In the genomic region with DNA sequence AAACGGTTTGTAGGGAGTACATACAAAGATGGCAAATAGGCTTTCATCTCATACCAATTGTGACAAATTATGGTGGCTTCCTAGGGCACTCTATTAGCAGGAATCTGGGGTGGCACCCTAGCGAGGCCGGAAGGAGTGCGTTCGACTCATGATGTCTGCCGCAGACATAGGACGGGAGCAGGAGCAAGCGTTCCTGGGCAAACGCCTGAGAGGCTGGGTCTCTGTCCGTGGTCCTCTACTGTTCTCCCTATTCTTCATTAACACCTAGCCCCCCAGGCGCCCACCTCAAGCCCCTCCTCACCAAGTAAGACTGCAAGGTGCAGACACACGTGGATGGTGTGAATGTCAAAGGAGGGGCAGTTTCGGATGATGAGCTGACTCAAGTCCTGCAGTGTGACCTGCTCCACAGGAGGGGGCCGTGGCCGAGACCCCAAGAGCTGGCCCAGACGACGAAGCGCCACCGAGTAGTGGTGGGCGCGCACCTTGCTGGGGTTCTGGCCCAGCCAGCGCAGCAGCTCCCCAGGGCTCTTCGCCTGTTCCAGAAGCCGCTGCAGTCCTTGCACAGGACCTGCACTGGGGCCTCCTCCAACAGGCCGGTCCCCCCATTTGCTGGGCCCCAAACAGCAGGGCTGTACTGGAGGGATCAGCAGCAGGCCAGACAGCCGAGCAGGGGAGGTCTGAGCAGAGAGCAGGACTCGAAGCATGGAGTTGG, we compare ENCODE assay signal across 1 cellular context.
A peak's percentile ranks its signal among the peaks of the same experiment; 100 is the strongest.
TF ChIP-seq lines count a peak whose summit lies in the region.

No MANE protein-coding gene starts in this region.

TF ChIP-seq in HepG2, 621 proteins besides CTCF, POLR2A, EP300 and RAD21:
- TF ChIP-seq, protein P1, sequence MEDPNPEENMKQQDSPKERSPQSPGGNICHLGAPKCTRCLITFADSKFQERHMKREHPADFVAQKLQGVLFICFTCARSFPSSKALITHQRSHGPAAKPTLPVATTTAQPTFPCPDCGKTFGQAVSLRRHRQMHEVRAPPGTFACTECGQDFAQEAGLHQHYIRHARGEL (CRISPR knock-in tag; IDR thresholded peaks at IDR 0.05): 0 out of 2 replicates have a peak, but pooled peaks have one; percentile 24
- 0 out of 2 replicates have a peak, but pooled peaks have one; percentile 3 for TF ChIP-seq ATF7-NPFF (CRISPR knock-in tag; IDR thresholded peaks at IDR 0.05; ENCODE audit: low read depth)
- no peak for TF ChIP-seq RCOR2 (CRISPR knock-in tag; IDR thresholded peaks at IDR 0.05)
- TF ChIP-seq, protein P2, sequence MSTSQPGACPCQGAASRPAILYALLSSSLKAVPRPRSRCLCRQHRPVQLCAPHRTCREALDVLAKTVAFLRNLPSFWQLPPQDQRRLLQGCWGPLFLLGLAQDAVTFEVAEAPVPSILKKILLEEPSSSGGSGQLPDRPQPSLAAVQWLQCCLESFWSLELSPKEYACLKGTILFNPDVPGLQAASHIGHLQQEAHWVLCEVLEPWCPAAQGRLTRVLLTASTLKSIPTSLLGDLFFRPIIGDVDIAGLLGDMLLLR (CRISPR knock-in tag; IDR thresholded peaks at IDR 0.05): 0 out of 2 replicates have a peak, but pooled peaks have one; percentile 33
- TF ChIP-seq, protein P3, sequence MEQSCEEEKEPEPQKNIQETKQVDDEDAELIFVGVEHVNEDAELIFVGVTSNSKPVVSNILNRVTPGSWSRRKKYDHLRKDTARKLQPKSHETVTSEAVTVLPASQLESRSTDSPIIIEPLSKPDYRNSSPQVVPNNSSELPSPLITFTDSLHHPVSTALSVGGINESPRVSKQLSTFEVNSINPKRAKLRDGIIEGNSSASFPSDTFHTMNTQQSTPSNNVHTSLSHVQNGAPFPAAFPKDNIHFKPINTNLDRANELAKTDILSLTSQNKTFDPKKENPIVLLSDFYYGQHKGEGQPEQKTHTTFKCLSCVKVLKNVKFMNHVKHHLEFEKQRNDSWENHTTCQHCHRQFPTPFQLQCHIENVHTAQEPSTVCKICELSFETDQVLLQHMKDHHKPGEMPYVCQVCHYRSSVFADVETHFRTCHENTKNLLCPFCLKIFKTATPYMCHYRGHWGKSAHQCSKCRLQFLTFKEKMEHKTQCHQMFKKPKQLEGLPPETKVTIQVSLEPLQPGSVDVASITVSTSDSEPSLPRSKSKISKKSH (CRISPR knock-in tag; IDR thresholded peaks at IDR 0.05; ENCODE audit: borderline replicate concordance): peak; percentile 14; the same call in 1 of the 2 replicates
- TF ChIP-seq, protein P4, sequence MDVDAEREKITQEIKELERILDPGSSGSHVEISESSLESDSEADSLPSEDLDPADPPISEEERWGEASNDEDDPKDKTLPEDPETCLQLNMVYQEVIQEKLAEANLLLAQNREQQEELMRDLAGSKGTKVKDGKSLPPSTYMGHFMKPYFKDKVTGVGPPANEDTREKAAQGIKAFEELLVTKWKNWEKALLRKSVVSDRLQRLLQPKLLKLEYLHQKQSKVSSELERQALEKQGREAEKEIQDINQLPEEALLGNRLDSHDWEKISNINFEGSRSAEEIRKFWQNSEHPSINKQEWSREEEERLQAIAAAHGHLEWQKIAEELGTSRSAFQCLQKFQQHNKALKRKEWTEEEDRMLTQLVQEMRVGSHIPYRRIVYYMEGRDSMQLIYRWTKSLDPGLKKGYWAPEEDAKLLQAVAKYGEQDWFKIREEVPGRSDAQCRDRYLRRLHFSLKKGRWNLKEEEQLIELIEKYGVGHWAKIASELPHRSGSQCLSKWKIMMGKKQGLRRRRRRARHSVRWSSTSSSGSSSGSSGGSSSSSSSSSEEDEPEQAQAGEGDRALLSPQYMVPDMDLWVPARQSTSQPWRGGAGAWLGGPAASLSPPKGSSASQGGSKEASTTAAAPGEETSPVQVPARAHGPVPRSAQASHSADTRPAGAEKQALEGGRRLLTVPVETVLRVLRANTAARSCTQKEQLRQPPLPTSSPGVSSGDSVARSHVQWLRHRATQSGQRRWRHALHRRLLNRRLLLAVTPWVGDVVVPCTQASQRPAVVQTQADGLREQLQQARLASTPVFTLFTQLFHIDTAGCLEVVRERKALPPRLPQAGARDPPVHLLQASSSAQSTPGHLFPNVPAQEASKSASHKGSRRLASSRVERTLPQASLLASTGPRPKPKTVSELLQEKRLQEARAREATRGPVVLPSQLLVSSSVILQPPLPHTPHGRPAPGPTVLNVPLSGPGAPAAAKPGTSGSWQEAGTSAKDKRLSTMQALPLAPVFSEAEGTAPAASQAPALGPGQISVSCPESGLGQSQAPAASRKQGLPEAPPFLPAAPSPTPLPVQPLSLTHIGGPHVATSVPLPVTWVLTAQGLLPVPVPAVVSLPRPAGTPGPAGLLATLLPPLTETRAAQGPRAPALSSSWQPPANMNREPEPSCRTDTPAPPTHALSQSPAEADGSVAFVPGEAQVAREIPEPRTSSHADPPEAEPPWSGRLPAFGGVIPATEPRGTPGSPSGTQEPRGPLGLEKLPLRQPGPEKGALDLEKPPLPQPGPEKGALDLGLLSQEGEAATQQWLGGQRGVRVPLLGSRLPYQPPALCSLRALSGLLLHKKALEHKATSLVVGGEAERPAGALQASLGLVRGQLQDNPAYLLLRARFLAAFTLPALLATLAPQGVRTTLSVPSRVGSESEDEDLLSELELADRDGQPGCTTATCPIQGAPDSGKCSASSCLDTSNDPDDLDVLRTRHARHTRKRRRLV (CRISPR knock-in tag; IDR thresholded peaks at IDR 0.05): 0 out of 2 replicates have a peak, but pooled peaks have one; percentile 64
- TF ChIP-seq, protein P5, sequence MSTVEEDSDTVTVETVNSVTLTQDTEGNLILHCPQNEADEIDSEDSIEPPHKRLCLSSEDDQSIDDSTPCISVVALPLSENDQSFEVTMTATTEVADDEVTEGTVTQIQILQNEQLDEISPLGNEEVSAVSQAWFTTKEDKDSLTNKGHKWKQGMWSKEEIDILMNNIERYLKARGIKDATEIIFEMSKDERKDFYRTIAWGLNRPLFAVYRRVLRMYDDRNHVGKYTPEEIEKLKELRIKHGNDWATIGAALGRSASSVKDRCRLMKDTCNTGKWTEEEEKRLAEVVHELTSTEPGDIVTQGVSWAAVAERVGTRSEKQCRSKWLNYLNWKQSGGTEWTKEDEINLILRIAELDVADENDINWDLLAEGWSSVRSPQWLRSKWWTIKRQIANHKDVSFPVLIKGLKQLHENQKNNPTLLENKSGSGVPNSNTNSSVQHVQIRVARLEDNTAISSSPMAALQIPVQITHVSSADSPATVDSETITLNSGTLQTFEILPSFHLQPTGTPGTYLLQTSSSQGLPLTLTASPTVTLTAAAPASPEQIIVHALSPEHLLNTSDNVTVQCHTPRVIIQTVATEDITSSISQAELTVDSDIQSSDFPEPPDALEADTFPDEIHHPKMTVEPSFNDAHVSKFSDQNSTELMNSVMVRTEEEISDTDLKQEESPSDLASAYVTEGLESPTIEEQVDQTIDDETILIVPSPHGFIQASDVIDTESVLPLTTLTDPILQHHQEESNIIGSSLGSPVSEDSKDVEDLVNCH (CRISPR knock-in tag; IDR thresholded peaks at IDR 0.05): no peak
- 0 out of 2 replicates have a peak, but pooled peaks have one; percentile 29 for TF ChIP-seq DR1 (CRISPR knock-in tag; IDR thresholded peaks at IDR 0.05)
- no peak for TF ChIP-seq ZNF670 (CRISPR knock-in tag; IDR thresholded peaks at IDR 0.05; ENCODE audit: borderline replicate concordance)
